ENCODE assay signal across 9 cellular contexts in the genomic region with DNA sequence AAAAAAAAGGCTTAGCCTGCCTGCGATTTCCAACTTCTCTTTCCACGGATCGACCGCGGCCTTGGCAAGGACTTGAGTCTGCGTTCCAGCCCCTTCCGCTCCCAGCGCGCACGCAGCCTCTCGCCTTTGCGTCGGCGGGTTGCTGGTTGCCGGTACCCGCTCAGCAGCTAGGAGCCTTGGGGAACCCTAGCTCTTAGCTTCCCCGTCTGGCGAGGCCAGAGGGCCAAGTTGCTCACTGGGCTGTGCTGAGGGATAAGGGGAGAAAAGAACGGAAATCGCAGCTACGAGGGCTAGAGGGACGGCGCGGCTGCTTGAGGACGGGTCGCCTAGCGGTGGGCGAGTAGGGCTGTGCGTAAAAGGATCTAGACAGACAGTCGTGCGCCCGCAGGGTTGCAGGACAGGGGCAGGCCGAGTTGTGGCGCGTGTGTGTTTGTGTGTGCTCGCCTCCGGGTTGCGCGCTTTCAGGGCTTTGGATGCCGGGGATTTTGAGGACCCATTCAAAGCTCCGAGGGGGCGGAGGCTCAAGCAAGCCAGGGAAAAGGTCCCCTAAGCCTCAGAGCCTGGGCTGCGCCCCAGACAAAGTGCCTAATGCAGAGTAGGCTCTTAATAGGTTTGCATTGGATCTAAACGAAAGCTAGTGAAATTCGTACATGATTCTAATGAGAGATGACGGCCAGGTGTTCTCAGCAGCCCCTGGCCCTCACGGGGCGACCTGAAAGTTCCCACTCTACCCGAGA. TPM values are rescaled to one million over a fixed set of nuclear protein-coding genes. Genes with fewer than 3 reads are reported as not detected.
DNase-seq lines count a peak whose midpoint lies in the region; ATAC-seq and TF ChIP-seq lines count a peak whose summit lies in the region.
"Had no signal": no experiment of that assay in that cellular context is flagged by ENCODE, and none has a peak within 500 bp of the region (broad histone marks: within the 10 kb centered on the region; RNA-seq: fewer than 3 reads in every experiment).

No MANE protein-coding gene starts in this region.

- peak in 1 of 2 donors; percentile 7 for TF ChIP-seq CTCF in mammary epithelial cell (conservative IDR thresholded peaks at IDR 0.05 in 1 of 2, IDR thresholded peaks at IDR 0.05 in 1 of 2; ENCODE audit: extremely low read depth in 1 of 2, insufficient read depth in 1 of 2, low read depth in 1 of 2, low read length in 2 of 2)

- H3K4me3 ChIP-seq in mammary epithelial cell (replicated peaks in 1 of 3; ENCODE audit: insufficient read depth in 1 of 3, low read depth in 2 of 3, low read length in 3 of 3): peak overlapping the region; percentile 41 to 58 (median 51)

- H2AFZ ChIP-seq in mammary epithelial cell (ENCODE audit: low read depth, low read length): peak overlapping the region; percentile 96

- no peaks in the 10 kb centered on the region for H3K36me3 Mint-ChIP-seq in stimulated activated memory B cell treated with anti-CD40 and anti-IgM and Interleukin-4, amounts not matched to agents 10 μg/mL and 1 μg/mL and 100 μg/mL, for 72 hours

- dilution Hi-C loops in mammary epithelial cell (cut with HindIII; ENCODE audit: low sequenced_read_pairs): loop anchor here (5.0 kb wide), 1 partner anchor 57 kb away; no protein-coding TSS in a partner anchor

- peaks cover 92% of the 10 kb centered on the region for H3K27me3 Mint-ChIP-seq in stimulated activated memory B cell treated with anti-CD40 and anti-IgM and Interleukin-4, amounts not matched to agents 10 μg/mL and 1 μg/mL and 100 μg/mL, for 72 hours

- peak; percentile 33 for DNase-seq in NCI-H1092 treated with DMSO at 0.1 percent for 48 hours (lab: John Stamatoyannopoulos, UW)
- DNase-seq in NCI-H1092 (lab: John Stamatoyannopoulos, UW): no peak
- peak; percentile 76 for DNase-seq in OCI-M1 (lab: John Stamatoyannopoulos, UW)
- DNase-seq in mammary epithelial cell: peak; percentile 58
- peak; percentile 71 for DNase-seq in left kidney (ENCODE audit: low read depth, low spot score)

- H3K36me3 ChIP-seq in mammary epithelial cell (ENCODE audit: insufficient read depth, low read length): no peaks in the 10 kb centered on the region

- no peaks in the 10 kb centered on the region for H3K9me3 Mint-ChIP-seq in stimulated activated memory B cell treated with anti-CD40 and anti-IgM and Interleukin-4, amounts not matched to agents 10 μg/mL and 1 μg/mL and 100 μg/mL, for 72 hours

- H3K9me3 ChIP-seq in mammary epithelial cell (replicated peaks; ENCODE audit: insufficient read depth, low read length): no peaks in the 10 kb centered on the region

- peak overlapping the region; percentile 50 for H3K27ac Mint-ChIP-seq in stimulated activated memory B cell treated with anti-CD40 and anti-IgM and Interleukin-4, amounts not matched to agents 10 μg/mL and 1 μg/mL and 100 μg/mL, for 72 hours

- H3K79me2 ChIP-seq in mammary epithelial cell (ENCODE audit: insufficient read depth, low read length): no peaks in the 10 kb centered on the region

- peak overlapping the region; percentile 97 for H3K4me2 ChIP-seq in mammary epithelial cell (ENCODE audit: insufficient read depth, low read depth, low read length)

- in situ Hi-C loops in mammary epithelial cell (cut with MboI; ENCODE audit: low sequenced_read_pairs in 2 of 2): loop anchor here (10.0 kb wide), 2 partner anchors 380 to 410 kb away; no protein-coding TSS in a partner anchor

- H3K4me1 Mint-ChIP-seq in stimulated activated memory B cell treated with anti-CD40 and anti-IgM and Interleukin-4, amounts not matched to agents 10 μg/mL and 1 μg/mL and 100 μg/mL, for 72 hours: peaks cover 54% of the 10 kb centered on the region

- CTCF ChIA-PET in mammary epithelial cell (lab: Charles Lee; ENCODE audit: low non-redundant PET): interaction anchor here (1.1 kb wide), 1 partner anchor 377 kb away, joined by 4 read pairs; no protein-coding TSS in a partner anchor

- no peak overlapping the region for H3K27ac ChIP-seq in mammary epithelial cell (ENCODE audit: insufficient read depth, low read depth, low read length)

- no TSS peak for BruUV-seq in mammary epithelial cell (replicated peaks; lab: Mats Ljungman, UMichigan)

- no peaks in the 10 kb centered on the region for H4K20me1 ChIP-seq in mammary epithelial cell (ENCODE audit: insufficient read depth, low read length)

- peak overlapping the region; percentile 72 for H3K4me3 Mint-ChIP-seq in stimulated activated memory B cell treated with anti-CD40 and anti-IgM and Interleukin-4, amounts not matched to agents 10 μg/mL and 1 μg/mL and 100 μg/mL, for 72 hours

- H3K9ac ChIP-seq in mammary epithelial cell (ENCODE audit: insufficient read depth, low read length): no peak overlapping the region

- intact Hi-C loops in mammary epithelial cell (cut with micrococcal nuclease): loop anchor here (5.0 to 10.0 kb wide), 2 partner anchors 47 to 250 kb away; no protein-coding TSS in a partner anchor

- WGBS in mammary epithelial cell (ENCODE audit: low coverage, missing lambda C conversion rate): 6% methylated on average over 39 of the region's 49 CpGs

- H3K4me1 ChIP-seq in mammary epithelial cell (ENCODE audit: insufficient read depth, low read length): peaks cover 31% of the 10 kb centered on the region

- ATAC-seq in stimulated activated memory B cell treated with anti-CD40 and anti-IgM and Interleukin-4, amounts not matched to agents 10 μg/mL and 1 μg/mL and 100 μg/mL, for 72 hours: no peak
- no peak for ATAC-seq in HG03280 (IDR thresholded peaks at IDR 0.05; ENCODE audit: unreplicated experiment)
- no peak for ATAC-seq in HG02642 (IDR thresholded peaks at IDR 0.05; ENCODE audit: poor library complexity, unreplicated experiment)

- H3K27me3 ChIP-seq in mammary epithelial cell (ENCODE audit: insufficient read depth, low read length): peaks cover 22% of the 10 kb centered on the region

RNA-seq across cellular contexts. Expression of a gene that starts 40.5 kb away (rescaled TPM):
- total RNA-seq in mammary epithelial cell: 10 to 100 TPM; 40.0 to 80.5 TPM
- 10.3 TPM for polyA plus RNA-seq in mammary epithelial cell
- polyA minus RNA-seq in mammary epithelial cell: 19.4 TPM

RNA-seq across cellular contexts. Expression of a gene that starts 50.8 kb away (rescaled TPM):
- total RNA-seq in mammary epithelial cell: under 1 TPM in 1 of 2 donors, not detected in 1; 0.14 TPM
- not detected for polyA plus RNA-seq in mammary epithelial cell
- polyA minus RNA-seq in mammary epithelial cell: not detected
- total RNA-seq: T-helper 1 cell treated with Interleukin-12 subunit alpha and Interleukin-12 subunit beta and Interleukin-4 antibody, amounts not matched to agents 30 ng/mL and 1 ng/mL, for 36 hours had no signal
